In genomic region chr13:32535140-32535539, GRCh38 we compare ENCODE assay signal across 11 cellular contexts. TPM values are rescaled to one million over a fixed set of nuclear protein-coding genes. Genes with fewer than 3 reads are reported as not detected.
A peak's percentile ranks its signal among the peaks of the same experiment; 100 is the strongest.
DNase-seq lines count a peak whose midpoint lies in the region; ATAC-seq and TF ChIP-seq lines count a peak whose summit lies in the region.
"Had no signal": no experiment of that assay in that cellular context is flagged by ENCODE, and none has a peak within 500 bp of the region (broad histone marks: within the 10 kb centered on the region; RNA-seq: fewer than 3 reads in every experiment).

No MANE protein-coding gene starts in this region.

- no peak for ATAC-seq in CD4-positive, alpha-beta T cell (ENCODE audit: poor library complexity)
- ATAC-seq in naive B cell (ENCODE audit: low read depth in 2 of 2): no peak
- ATAC-seq in HG02763 (IDR thresholded peaks at IDR 0.05; ENCODE audit: unreplicated experiment): no peak
- ATAC-seq in GM21619 (IDR thresholded peaks at IDR 0.05; ENCODE audit: unreplicated experiment): no peak

- CTCF ChIA-PET in CD4-positive, alpha-beta T cell (lab: Charles Lee): no interaction called here
- CTCF ChIA-PET in HEK293 (lab: Yijun Ruan, JAX): no interaction called here

- H3K27me3 Mint-ChIP-seq in CD4-positive, alpha-beta T cell: no peaks in the 10 kb centered on the region
- H3K27me3 Mint-ChIP-seq in naive B cell: no peaks in the 10 kb centered on the region

- H3K27ac Mint-ChIP-seq in CD4-positive, alpha-beta T cell: peak overlapping the region; percentile 67
- peak overlapping the region in 1 of 6 donors; percentile 41 for H3K27ac Mint-ChIP-seq in naive B cell

- peaks cover 77% of the 10 kb centered on the region for H3K36me3 Mint-ChIP-seq in CD4-positive, alpha-beta T cell (ENCODE audit: low read depth)
- H3K36me3 Mint-ChIP-seq in naive B cell: peaks cover 18 to 21% of the 10 kb centered on the region in 2 donors

- H3K4me3 ChIP-seq in HEK293 (ENCODE audit: low read depth, low read length): no peak overlapping the region
- peak overlapping the region; percentile 9 for H3K4me3 ChIP-seq in adipocyte (ENCODE audit: low read length)
- H3K4me3 ChIP-seq: skin epidermis had no signal

- DNase-seq in CD4-positive, alpha-beta T cell: no peak
- DNase-seq in adipocyte (ENCODE audit: low read depth) (no peak), naive B cell (no peak), GM03348 (ENCODE audit: low spot score) (no peak), NCI-H510A (lab: John Stamatoyannopoulos, UW) (no peak)
- DNase-seq: H7, head of caudate nucleus had no signal

- peak overlapping the region; percentile 40 for H3K4me3 Mint-ChIP-seq in CD4-positive, alpha-beta T cell
- peak overlapping the region in 5 of 8 donors; percentile 24 to 60 (median 26) for H3K4me3 Mint-ChIP-seq in naive B cell

- H3K36me3 ChIP-seq in HEK293 (ENCODE audit: control insufficient read depth in 2 of 2, insufficient read depth in 1 of 2, low read length in 2 of 2) (peaks cover 14 to 26% of the 10 kb centered on the region in 2 experiments; a peak in 2 of 3 replicates), adipocyte (ENCODE audit: control insufficient read depth, insufficient read depth, low read length, severe bottlenecking) (peaks cover 18% of the 10 kb centered on the region)

- no peaks in the 10 kb centered on the region for H3K9me3 Mint-ChIP-seq in CD4-positive, alpha-beta T cell
- no peaks in the 10 kb centered on the region for H3K9me3 Mint-ChIP-seq in naive B cell

- no peaks in the 10 kb centered on the region for H3K27me3 ChIP-seq in CD4-positive, alpha-beta T cell (ENCODE audit: control insufficient read depth, insufficient read depth, low read length)
- no peaks in the 10 kb centered on the region for H3K27me3 ChIP-seq in adipocyte (replicated peaks; ENCODE audit: control insufficient read depth, insufficient read depth, low read length)

- intact Hi-C loops in CD4-positive, alpha-beta T cell (cut with DNase I, micrococcal nuclease): loop anchor here (2.0 to 10.0 kb wide), 6 partner anchors 102 to 1282 kb away; partner anchors contain the start of genes RFC3 (in 2 of the 2), BRCA2 (in 1 of the 2), N4BP2L1 (in 1 of the 2) and ZAR1L (in 1 of the 2)

- H3K27ac ChIP-seq in CD4-positive, alpha-beta T cell (ENCODE audit: low read depth, low read length): no peak overlapping the region
- no peak overlapping the region for H3K27ac ChIP-seq in HEK293 (ENCODE audit: extremely low read depth, low read depth, low read length)
- H3K27ac ChIP-seq: skin epidermis had no signal

- H3K4me1 ChIP-seq in HEK293 (ENCODE audit: control insufficient read depth, insufficient read depth, low read length): peaks cover 7% of the 10 kb centered on the region
- peaks cover 24% of the 10 kb centered on the region for H3K4me1 ChIP-seq in adipocyte (ENCODE audit: control insufficient read depth, insufficient read depth, low read length)

- no peak for TF ChIP-seq CTCF in CD4-positive, alpha-beta T cell (IDR thresholded peaks at IDR 0.05)
- TF ChIP-seq CTCF in HEK293 (tag by site-specific recombination; IDR thresholded peaks at IDR 0.05): no peak

- peaks cover 88% of the 10 kb centered on the region for H3K4me1 Mint-ChIP-seq in CD4-positive, alpha-beta T cell (ENCODE audit: low read depth)
- H3K4me1 Mint-ChIP-seq in naive B cell: peaks cover 58 to 84% (median 66%) of the 10 kb centered on the region in 3 donors

- no peak overlapping the region for H3K9ac ChIP-seq in adipocyte (ENCODE audit: low read length)

- POLR2A ChIA-PET in CD4-positive, alpha-beta T cell (lab: Charles Lee): no interaction called here
- POLR2A ChIA-PET in HEK293 (lab: Yijun Ruan, JAX): no interaction called here

- H3K9me3 ChIP-seq in CD4-positive, alpha-beta T cell (ENCODE audit: control insufficient read depth, low read length): no peaks in the 10 kb centered on the region
- H3K9me3 ChIP-seq in HEK293 (ENCODE audit: control insufficient read depth, insufficient read depth, low read depth, low read length) (no peaks in the 10 kb centered on the region), adipocyte (ENCODE audit: control insufficient read depth, low read length) (no peaks in the 10 kb centered on the region)

TF ChIP-seq in HEK293, 187 proteins besides CTCF, POLR2A, EP300 and RAD21:
- TF ChIP-seq ZNF19 (tag by site-specific recombination; IDR thresholded peaks at IDR 0.05; ENCODE audit: low read depth) (no peak), PRDM6 (tag by site-specific recombination; IDR thresholded peaks at IDR 0.05) (peak; percentile 50; the same call in 1 of the 2 replicates), PRDM1 (tag by site-specific recombination; IDR thresholded peaks at IDR 0.05) (0 out of 2 replicates have a peak, but pooled peaks have one; percentile 7)

RNA-seq across cellular contexts. Expression of gene N4BP2L2, which starts 3.5 kb away (rescaled TPM):
- 100 to 1,000 TPM; 171 TPM for total RNA-seq in CD4-positive, alpha-beta T cell
- polyA plus RNA-seq in naive B cell (ENCODE audit: low read depth in 6 of 6): 100 to 1,000 TPM; 164 to 230 (median 195) TPM

RNA-seq across cellular contexts. Expression of gene PDS5B, which starts 51.1 kb away (rescaled TPM):
- 10 to 100 TPM; 39.8 to 40.6 TPM for total RNA-seq in CD4-positive, alpha-beta T cell
- 10 to 100 TPM; 38.8 to 50.4 (median 43.0) TPM for polyA plus RNA-seq in naive B cell (ENCODE audit: low read depth in 6 of 6)
